10 cellular contexts compared by ENCODE assay signal in genomic region chr2:219358170-219359075, GRCh38. TPM values are rescaled to one million over a fixed set of nuclear protein-coding genes. Genes with fewer than 3 reads are reported as not detected.
A peak's percentile ranks its signal among the peaks of the same experiment; 100 is the strongest.
DNase-seq lines count a peak whose midpoint lies in the region; ATAC-seq and TF ChIP-seq lines count a peak whose summit lies in the region.
"Had no signal": no experiment of that assay in that cellular context is flagged by ENCODE, and none has a peak within 500 bp of the region (broad histone marks: within the 10 kb centered on the region; RNA-seq: fewer than 3 reads in every experiment).

No MANE protein-coding gene starts in this region.

- ATAC-seq in activated CD4-positive, alpha-beta T cell treated with anti-CD3 and anti-CD28 coated beads for 36 hours: peak; percentile 53
- ATAC-seq in WTC11: peak; percentile 69
- peak; percentile 82 for ATAC-seq in stimulated activated effector memory CD8-positive, alpha-beta T cell treated with anti-CD3 and anti-CD28 coated beads, Interleukin-12 subunit alpha, Interleukin-12 subunit beta, amount 100 ng/mL, for 72 hours
- no peak for ATAC-seq in HG03521 (IDR thresholded peaks at IDR 0.05; ENCODE audit: unreplicated experiment)

- H3K4me3 Mint-ChIP-seq in activated CD4-positive, alpha-beta T cell treated with anti-CD3 and anti-CD28 coated beads for 36 hours: no peak overlapping the region
- H3K4me3 Mint-ChIP-seq in activated CD4-positive, alpha-beta T cell treated with anti-CD3 and anti-CD28 coated beads, Interleukin-2, amount 10 ng/mL, durations not matched to agents 7 days and 5 days: no peak overlapping the region
- peak overlapping the region; percentile 73 for H3K4me3 Mint-ChIP-seq in WTC11
- H3K4me3 Mint-ChIP-seq in stimulated activated effector memory CD8-positive, alpha-beta T cell treated with anti-CD3 and anti-CD28 coated beads, Interleukin-12 subunit alpha, Interleukin-12 subunit beta, amount 100 ng/mL, for 72 hours: peak overlapping the region; percentile 23
- H3K4me3 Mint-ChIP-seq: CD4-positive, CD25-positive, alpha-beta regulatory T cell had no signal

- peaks cover 6% of the 10 kb centered on the region for H3K4me1 Mint-ChIP-seq in activated CD4-positive, alpha-beta T cell treated with anti-CD3 and anti-CD28 coated beads for 36 hours
- peaks cover 4% of the 10 kb centered on the region for H3K4me1 Mint-ChIP-seq in activated CD4-positive, alpha-beta T cell treated with anti-CD3 and anti-CD28 coated beads, Interleukin-2, amount 10 ng/mL, durations not matched to agents 7 days and 5 days
- H3K4me1 Mint-ChIP-seq in WTC11: peaks cover 2% of the 10 kb centered on the region; the same call in 1 of the 2 replicates
- peaks cover 9% of the 10 kb centered on the region for H3K4me1 Mint-ChIP-seq in stimulated activated effector memory CD8-positive, alpha-beta T cell treated with anti-CD3 and anti-CD28 coated beads, Interleukin-12 subunit alpha, Interleukin-12 subunit beta, amount 100 ng/mL, for 72 hours

- POLR2A ChIA-PET in activated CD4-positive, alpha-beta T cell treated with anti-CD3 and anti-CD28 coated beads for 36 hours (lab: Charles Lee): no interaction called here
- POLR2A ChIA-PET in activated CD4-positive, alpha-beta T cell treated with anti-CD3 and anti-CD28 coated beads, Interleukin-2, amount 10 ng/mL, durations not matched to agents 7 days and 5 days (lab: Charles Lee): no interaction called here
- POLR2A ChIA-PET in WTC11 (lab: Charles Lee): interaction anchor here (0.9 kb wide), 1 partner anchor 13 kb away, joined by 6 read pairs; no protein-coding TSS in a partner anchor

- peak; percentile 46 for DNase-seq in activated CD4-positive, alpha-beta T cell treated with anti-CD3 and anti-CD28 coated beads for 36 hours
- DNase-seq in activated CD4-positive, alpha-beta T cell treated with anti-CD3 and anti-CD28 coated beads, Interleukin-2, amount 10 ng/mL, durations not matched to agents 7 days and 5 days: no peak
- DNase-seq in WTC11 (ENCODE audit: low spot score) (peak; percentile 26), epidermal melanocyte (ENCODE audit: insufficient read length, low spot score) (no peak), NCI-H774 (lab: John Stamatoyannopoulos, UW) (no peak)
- DNase-seq in stimulated activated effector memory CD8-positive, alpha-beta T cell treated with anti-CD3 and anti-CD28 coated beads, Interleukin-12 subunit alpha, Interleukin-12 subunit beta, amount 100 ng/mL, for 72 hours (ENCODE audit: low spot score in 2 of 2): no peak
- DNase-seq: CD4-positive, CD25-positive, alpha-beta regulatory T cell; transverse colon had no signal

- H3K9me3 Mint-ChIP-seq in activated CD4-positive, alpha-beta T cell treated with anti-CD3 and anti-CD28 coated beads for 36 hours (ENCODE audit: low read depth): no peaks in the 10 kb centered on the region
- no peaks in the 10 kb centered on the region for H3K9me3 Mint-ChIP-seq in activated CD4-positive, alpha-beta T cell treated with anti-CD3 and anti-CD28 coated beads, Interleukin-2, amount 10 ng/mL, durations not matched to agents 7 days and 5 days
- no peaks in the 10 kb centered on the region for H3K9me3 Mint-ChIP-seq in WTC11
- no peaks in the 10 kb centered on the region for H3K9me3 Mint-ChIP-seq in stimulated activated effector memory CD8-positive, alpha-beta T cell treated with anti-CD3 and anti-CD28 coated beads, Interleukin-12 subunit alpha, Interleukin-12 subunit beta, amount 100 ng/mL, for 72 hours

- TF ChIP-seq CTCF in WTC11 (IDR thresholded peaks at IDR 0.05): no peak

- H3K36me3 Mint-ChIP-seq in activated CD4-positive, alpha-beta T cell treated with anti-CD3 and anti-CD28 coated beads for 36 hours (ENCODE audit: low read depth): no peaks in the 10 kb centered on the region
- H3K36me3 Mint-ChIP-seq in activated CD4-positive, alpha-beta T cell treated with anti-CD3 and anti-CD28 coated beads, Interleukin-2, amount 10 ng/mL, durations not matched to agents 7 days and 5 days (ENCODE audit: low read depth): no peaks in the 10 kb centered on the region
- H3K36me3 Mint-ChIP-seq in WTC11: no peaks in the 10 kb centered on the region
- no peaks in the 10 kb centered on the region for H3K36me3 Mint-ChIP-seq in stimulated activated effector memory CD8-positive, alpha-beta T cell treated with anti-CD3 and anti-CD28 coated beads, Interleukin-12 subunit alpha, Interleukin-12 subunit beta, amount 100 ng/mL, for 72 hours

- intact Hi-C loops in activated CD4-positive, alpha-beta T cell treated with anti-CD3 and anti-CD28 coated beads for 36 hours (cut with DNase I, micrococcal nuclease): no loop called here

- H3K27me3 Mint-ChIP-seq in activated CD4-positive, alpha-beta T cell treated with anti-CD3 and anti-CD28 coated beads for 36 hours: peaks cover 41% of the 10 kb centered on the region
- H3K27me3 Mint-ChIP-seq in activated CD4-positive, alpha-beta T cell treated with anti-CD3 and anti-CD28 coated beads, Interleukin-2, amount 10 ng/mL, durations not matched to agents 7 days and 5 days: peaks cover 47% of the 10 kb centered on the region
- H3K27me3 Mint-ChIP-seq in WTC11 (ENCODE audit: low read depth): peaks cover 82% of the 10 kb centered on the region

- H3K4me3 ChIP-seq in iPS-18c (ENCODE audit: insufficient read depth, low read depth, low read length): peak overlapping the region; percentile 55

- H3K27ac Mint-ChIP-seq in activated CD4-positive, alpha-beta T cell treated with anti-CD3 and anti-CD28 coated beads for 36 hours: no peak overlapping the region
- no peak overlapping the region for H3K27ac Mint-ChIP-seq in activated CD4-positive, alpha-beta T cell treated with anti-CD3 and anti-CD28 coated beads, Interleukin-2, amount 10 ng/mL, durations not matched to agents 7 days and 5 days
- no peak overlapping the region for H3K27ac Mint-ChIP-seq in WTC11
- H3K27ac Mint-ChIP-seq in stimulated activated effector memory CD8-positive, alpha-beta T cell treated with anti-CD3 and anti-CD28 coated beads, Interleukin-12 subunit alpha, Interleukin-12 subunit beta, amount 100 ng/mL, for 72 hours: no peak overlapping the region
- H3K27ac Mint-ChIP-seq: CD4-positive, CD25-positive, alpha-beta regulatory T cell had no signal

- H3K9me3 ChIP-seq in iPS-18c (ENCODE audit: control insufficient read depth, insufficient read depth, low read length): no peaks in the 10 kb centered on the region
- H3K9me3 ChIP-seq: transverse colon had no signal

- CTCF ChIA-PET in activated CD4-positive, alpha-beta T cell treated with anti-CD3 and anti-CD28 coated beads for 36 hours (lab: Charles Lee): interaction anchor here (0.6 to 0.7 kb wide), 2 partner anchors 77 to 295 kb away, joined by 3 read pairs; no protein-coding TSS in a partner anchor
- CTCF ChIA-PET in activated CD4-positive, alpha-beta T cell treated with anti-CD3 and anti-CD28 coated beads, Interleukin-2, amount 10 ng/mL, durations not matched to agents 7 days and 5 days (lab: Charles Lee): no interaction called here
- CTCF ChIA-PET in WTC11 (lab: Charles Lee): interaction anchor here (0.6 to 2.6 kb wide), 8 partner anchors 11 to 171 kb away, joined by 3 to 12 read pairs (median 4); no protein-coding TSS in a partner anchor

TF ChIP-seq in WTC11, 78 proteins besides CTCF, POLR2A, EP300 and RAD21:
- TF ChIP-seq ZNF423 (CRISPR knock-in tag; IDR thresholded peaks at IDR 0.05) (peak; percentile 42; the same call in 1 of the 2 replicates), IRF2 (CRISPR knock-in tag; IDR thresholded peaks at IDR 0.05; ENCODE audit: borderline replicate concordance, low read depth) (no peak)

RNA-seq across cellular contexts. Expression of gene RESP18, which starts 25.9 kb away (rescaled TPM):
- total RNA-seq in activated CD4-positive, alpha-beta T cell treated with anti-CD3 and anti-CD28 coated beads for 36 hours: not detected
- not detected for total RNA-seq in activated CD4-positive, alpha-beta T cell treated with anti-CD3 and anti-CD28 coated beads, Interleukin-2, amount 10 ng/mL, durations not matched to agents 7 days and 5 days
- total RNA-seq in WTC11 (2021): not detected in 3 replicates
- total RNA-seq: CD4-positive, CD25-positive, alpha-beta regulatory T cell; transverse colon had no signal

RNA-seq across cellular contexts. Expression of gene DNPEP, which starts 29.3 kb away (rescaled TPM):
- total RNA-seq in activated CD4-positive, alpha-beta T cell treated with anti-CD3 and anti-CD28 coated beads for 36 hours: 10 to 100 TPM; 81.0 to 93.1 TPM
- total RNA-seq in activated CD4-positive, alpha-beta T cell treated with anti-CD3 and anti-CD28 coated beads, Interleukin-2, amount 10 ng/mL, durations not matched to agents 7 days and 5 days: 10 to 100 TPM; 58.8 to 64.9 TPM
- 65.8 to 70.2 TPM (median 67.6 TPM) in 3 replicates for total RNA-seq in WTC11 (2021)

RNA-seq across cellular contexts. Expression of gene PTPRN, which starts 49.2 kb away (rescaled TPM):
- under 1 TPM; 0.30 to 0.43 TPM for total RNA-seq in activated CD4-positive, alpha-beta T cell treated with anti-CD3 and anti-CD28 coated beads for 36 hours
- not detected for total RNA-seq in activated CD4-positive, alpha-beta T cell treated with anti-CD3 and anti-CD28 coated beads, Interleukin-2, amount 10 ng/mL, durations not matched to agents 7 days and 5 days
- 3.8 to 5.7 TPM (median 5.2 TPM) in 3 replicates for total RNA-seq in WTC11 (2021)
- total RNA-seq: CD4-positive, CD25-positive, alpha-beta regulatory T cell had no signal

RNA-seq across cellular contexts. Expression of gene DES, which starts 59.8 kb away (rescaled TPM):
- not detected for total RNA-seq in activated CD4-positive, alpha-beta T cell treated with anti-CD3 and anti-CD28 coated beads for 36 hours
- total RNA-seq in activated CD4-positive, alpha-beta T cell treated with anti-CD3 and anti-CD28 coated beads, Interleukin-2, amount 10 ng/mL, durations not matched to agents 7 days and 5 days: not detected
- 1.6 to 3.5 TPM (median 2.8 TPM) in 3 replicates for total RNA-seq in WTC11 (2021)
- total RNA-seq: CD4-positive, CD25-positive, alpha-beta regulatory T cell had no signal

Comparison
In these comparisons a context has a peak if more than half of its experiments do, and no peak if none do; other contexts are left out.
1. DNase-seq: peak in activated CD4-positive, alpha-beta T cell treated with anti-CD3 and anti-CD28 coated beads for 36 hours (single experiment) and WTC11 (single experiment); none in activated CD4-positive, alpha-beta T cell treated with anti-CD3 and anti-CD28 coated beads, Interleukin-2, amount 10 ng/mL, durations not matched to agents 7 days and 5 days (single experiment), stimulated activated effector memory CD8-positive, alpha-beta T cell treated with anti-CD3 and anti-CD28 coated beads, Interleukin-12 subunit alpha, Interleukin-12 subunit beta, amount 100 ng/mL, for 72 hours (0 of 2), epidermal melanocyte (single experiment) and NCI-H774 (single experiment).
2. H3K4me3 Mint-ChIP-seq: peak in WTC11 (single experiment) and stimulated activated effector memory CD8-positive, alpha-beta T cell treated with anti-CD3 and anti-CD28 coated beads, Interleukin-12 subunit alpha, Interleukin-12 subunit beta, amount 100 ng/mL, for 72 hours (single experiment); none in activated CD4-positive, alpha-beta T cell treated with anti-CD3 and anti-CD28 coated beads for 36 hours (single experiment) and activated CD4-positive, alpha-beta T cell treated with anti-CD3 and anti-CD28 coated beads, Interleukin-2, amount 10 ng/mL, durations not matched to agents 7 days and 5 days (single experiment).